18 cellular contexts compared by ENCODE assay signal in genomic region chr5:56282241-56282640, GRCh38. TPM values are rescaled to one million over a fixed set of nuclear protein-coding genes. Genes with fewer than 3 reads are reported as not detected.
DNase-seq lines count a peak whose midpoint lies in the region; ATAC-seq and FAIRE-seq lines count a peak whose summit lies in the region.
"Had no signal": no experiment of that assay in that cellular context is flagged by ENCODE, and none has a peak within 500 bp of the region (broad histone marks: within the 10 kb centered on the region; RNA-seq: fewer than 3 reads in every experiment).

No MANE protein-coding gene starts in this region.

- peak; percentile 36 for FAIRE-seq in HTR-8/SVneo (lab: Jason Lieb, UNC)
- FAIRE-seq: A204.1 had no signal

- no peak overlapping the region for H3K27ac Mint-ChIP-seq in activated CD8-positive, alpha-beta T cell treated with anti-CD3 and anti-CD28 coated beads, Interleukin-2, amount 10 ng/mL, durations not matched to agents 7 days and 5 days
- H3K27ac Mint-ChIP-seq in activated CD4-positive, alpha-beta T cell treated with anti-CD3 and anti-CD28 coated beads for 36 hours = no peak overlapping the region
- H3K27ac Mint-ChIP-seq: H9 had no signal

- no peaks in the 10 kb centered on the region for H3K36me3 ChIP-seq in effector memory CD4-positive, alpha-beta T cell (ENCODE audit: control insufficient read depth, insufficient read depth, low read length)

- no peaks in the 10 kb centered on the region for H3K27me3 Mint-ChIP-seq in activated CD8-positive, alpha-beta T cell treated with anti-CD3 and anti-CD28 coated beads, Interleukin-2, amount 10 ng/mL, durations not matched to agents 7 days and 5 days (ENCODE audit: low read depth)
- no peaks in the 10 kb centered on the region for H3K27me3 Mint-ChIP-seq in activated CD4-positive, alpha-beta T cell treated with anti-CD3 and anti-CD28 coated beads for 36 hours

- H3K4me3 Mint-ChIP-seq in activated CD8-positive, alpha-beta T cell treated with anti-CD3 and anti-CD28 coated beads, Interleukin-2, amount 10 ng/mL, durations not matched to agents 7 days and 5 days = no peak overlapping the region
- H3K4me3 Mint-ChIP-seq in activated CD4-positive, alpha-beta T cell treated with anti-CD3 and anti-CD28 coated beads for 36 hours = no peak overlapping the region
- H3K4me3 Mint-ChIP-seq: H9 had no signal

- H3K4me1 ChIP-seq in effector memory CD4-positive, alpha-beta T cell (ENCODE audit: control insufficient read depth, insufficient read depth, low read length, poor library complexity, severe bottlenecking) = no peaks in the 10 kb centered on the region

- H3K9me3 ChIP-seq in effector memory CD4-positive, alpha-beta T cell (ENCODE audit: control insufficient read depth, low read length) = no peaks in the 10 kb centered on the region

- no peak overlapping the region for H3K27ac ChIP-seq in effector memory CD4-positive, alpha-beta T cell (ENCODE audit: insufficient read depth, low read length, poor library complexity, severe bottlenecking)

- no peak for ATAC-seq in activated CD8-positive, alpha-beta T cell treated with anti-CD3 and anti-CD28 coated beads, Interleukin-2, amount 10 ng/mL, durations not matched to agents 7 days and 5 days
- ATAC-seq in activated CD4-positive, alpha-beta T cell treated with anti-CD3 and anti-CD28 coated beads for 36 hours = no peak

- no peak overlapping the region for H3K4me3 ChIP-seq in effector memory CD4-positive, alpha-beta T cell (ENCODE audit: insufficient read depth, low read depth, low read length, poor library complexity, severe bottlenecking)

- H3K27me3 ChIP-seq in effector memory CD4-positive, alpha-beta T cell (replicated peaks; ENCODE audit: control insufficient read depth, insufficient read depth, low read length, poor library complexity, severe bottlenecking) = no peaks in the 10 kb centered on the region

- DNase-seq in AG08395 (ENCODE audit: low spot score) (peak; percentile 17), HTR-8/SVneo (ENCODE audit: insufficient read length, low spot score) (no peak), dermis blood vessel endothelial cell (peak; percentile 33), iris pigment epithelial cell (ENCODE audit: low read depth) (peak; percentile 29), occipital lobe (lab: John Stamatoyannopoulos, UW) (no peak)
- no peak for DNase-seq in activated CD8-positive, alpha-beta T cell treated with anti-CD3 and anti-CD28 coated beads, Interleukin-2, amount 10 ng/mL, durations not matched to agents 7 days and 5 days
- no peak for DNase-seq in activated CD4-positive, alpha-beta T cell treated with anti-CD3 and anti-CD28 coated beads for 36 hours
- no peak for DNase-seq in effector memory CD4-positive, alpha-beta T cell
- DNase-seq: C1 segment of cervical spinal cord, DND-41, H9, NCI-H1105 treated with DMSO at 0.1 percent for 48 hours, NCI-H187, NCI-H226, NCI-H748 treated with DMSO at 0.1 percent for 48 hours had no signal

- no peaks in the 10 kb centered on the region for H3K4me1 Mint-ChIP-seq in activated CD8-positive, alpha-beta T cell treated with anti-CD3 and anti-CD28 coated beads, Interleukin-2, amount 10 ng/mL, durations not matched to agents 7 days and 5 days (ENCODE audit: low read depth)
- H3K4me1 Mint-ChIP-seq in activated CD4-positive, alpha-beta T cell treated with anti-CD3 and anti-CD28 coated beads for 36 hours = no peaks in the 10 kb centered on the region

- no peaks in the 10 kb centered on the region for H3K9me3 Mint-ChIP-seq in activated CD8-positive, alpha-beta T cell treated with anti-CD3 and anti-CD28 coated beads, Interleukin-2, amount 10 ng/mL, durations not matched to agents 7 days and 5 days (ENCODE audit: insufficient read depth)
- H3K9me3 Mint-ChIP-seq in activated CD4-positive, alpha-beta T cell treated with anti-CD3 and anti-CD28 coated beads for 36 hours (ENCODE audit: low read depth) = no peaks in the 10 kb centered on the region

- H3K36me3 Mint-ChIP-seq in activated CD8-positive, alpha-beta T cell treated with anti-CD3 and anti-CD28 coated beads, Interleukin-2, amount 10 ng/mL, durations not matched to agents 7 days and 5 days (ENCODE audit: low read depth) = no peaks in the 10 kb centered on the region
- H3K36me3 Mint-ChIP-seq in activated CD4-positive, alpha-beta T cell treated with anti-CD3 and anti-CD28 coated beads for 36 hours (ENCODE audit: low read depth) = no peaks in the 10 kb centered on the region

- CTCF ChIA-PET in activated CD8-positive, alpha-beta T cell treated with anti-CD3 and anti-CD28 coated beads, Interleukin-2, amount 10 ng/mL, durations not matched to agents 7 days and 5 days (lab: Charles Lee) = interaction anchor here (1.2 to 1.6 kb wide), 2 partner anchors 10 to 12 kb away, joined by 4 to 5 read pairs; no protein-coding TSS in a partner anchor
- CTCF ChIA-PET in activated CD4-positive, alpha-beta T cell treated with anti-CD3 and anti-CD28 coated beads for 36 hours (lab: Charles Lee) = no interaction called here

- intact Hi-C loops in activated CD4-positive, alpha-beta T cell treated with anti-CD3 and anti-CD28 coated beads for 36 hours (cut with DNase I, micrococcal nuclease) = no loop called here

- POLR2A ChIA-PET in activated CD8-positive, alpha-beta T cell treated with anti-CD3 and anti-CD28 coated beads, Interleukin-2, amount 10 ng/mL, durations not matched to agents 7 days and 5 days (lab: Charles Lee) = interaction anchor here (0.7 kb wide), 1 partner anchor 248 kb away, joined by 3 read pairs; no protein-coding TSS in a partner anchor
- POLR2A ChIA-PET in activated CD4-positive, alpha-beta T cell treated with anti-CD3 and anti-CD28 coated beads for 36 hours (lab: Charles Lee) = no interaction called here

RNA-seq across cellular contexts. Expression of gene ANKRD55, which starts 49.1 kb away (rescaled TPM):
- total RNA-seq in dermis blood vessel endothelial cell (1.2 and 3.2 TPM in 2 replicates), occipital lobe (0.31 TPM)
- total RNA-seq in activated CD8-positive, alpha-beta T cell treated with anti-CD3 and anti-CD28 coated beads, Interleukin-2, amount 10 ng/mL, durations not matched to agents 7 days and 5 days = under 1 TPM; 0.37 to 0.52 TPM
- 1 to 10 TPM; 3.7 to 5.7 TPM for total RNA-seq in activated CD4-positive, alpha-beta T cell treated with anti-CD3 and anti-CD28 coated beads for 36 hours
- total RNA-seq: H9, HT1080, LHCN-M2 had no signal

Comparison
In these comparisons a context has a peak if more than half of its experiments do, and no peak if none do; other contexts are left out.
1. DNase-seq: peak in AG08395 (single experiment), dermis blood vessel endothelial cell (single experiment) and iris pigment epithelial cell (single experiment); none in HTR-8/SVneo (single experiment), activated CD8-positive, alpha-beta T cell treated with anti-CD3 and anti-CD28 coated beads, Interleukin-2, amount 10 ng/mL, durations not matched to agents 7 days and 5 days (single experiment), activated CD4-positive, alpha-beta T cell treated with anti-CD3 and anti-CD28 coated beads for 36 hours (single experiment), effector memory CD4-positive, alpha-beta T cell (0 of 3) and occipital lobe (single experiment).